ENCODE assay signal across 20 cellular contexts in the genomic region with DNA sequence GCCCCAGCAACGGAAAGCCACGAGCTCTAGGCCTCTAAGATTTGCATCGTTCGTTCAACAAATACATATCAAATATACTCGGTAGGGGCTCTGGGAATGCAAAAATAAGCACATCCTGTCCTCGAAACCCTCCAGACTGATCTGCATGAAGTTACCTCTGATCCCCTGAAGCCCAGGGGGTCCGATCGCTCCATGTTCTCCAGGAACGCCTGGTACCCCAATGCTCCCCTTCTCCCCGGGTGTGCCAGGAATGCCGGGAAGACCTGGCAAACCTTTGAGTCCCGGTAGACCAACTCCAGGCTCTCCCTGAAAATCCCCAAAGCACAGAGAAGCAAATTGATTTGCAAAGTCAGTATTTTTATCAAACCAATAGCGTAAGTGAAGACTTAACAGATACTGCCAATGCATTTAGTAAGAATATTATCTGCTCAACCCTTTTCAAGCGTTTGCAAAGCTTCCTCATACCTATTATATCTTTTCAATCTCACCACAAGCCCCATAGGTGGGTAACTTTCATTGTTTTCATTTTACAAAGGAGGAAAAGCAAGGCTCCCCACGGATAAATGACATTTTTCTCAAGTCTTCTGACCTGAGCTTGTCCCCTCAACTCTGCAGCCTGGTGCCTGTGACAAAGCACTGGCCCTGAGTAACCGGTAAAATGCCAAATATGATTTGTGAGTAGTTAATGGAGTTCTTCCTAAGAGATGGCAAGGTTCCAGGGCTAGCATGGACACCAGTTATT.
"Had no signal": no experiment of that assay in that cellular context is flagged by ENCODE, and none has a peak within 500 bp of the region (broad histone marks: within the 10 kb centered on the region; RNA-seq: fewer than 3 reads in every experiment).

No MANE protein-coding gene starts in this region.

- H3K36me3 ChIP-seq: prostate gland had no signal

- H3K4me3 Mint-ChIP-seq: activated T-cell treated with anti-CD3 and anti-CD28 coated beads, Interleukin-2, amount 50 U/mL, for 4 hours; natural killer cell treated with Interleukin-12 subunit alpha and Interleukin-12 subunit beta and Interleukin-15 and Interleukin-18, amount 100 ng/mL, for 72 hours; stimulated activated naive CD8-positive, alpha-beta T cell treated with anti-CD3 and anti-CD28 coated beads, Interleukin-15, amount 100 ng/mL, for 72 hours; T-helper 1 cell treated with Interleukin-12 subunit alpha and Interleukin-12 subunit beta and Interleukin-4 antibody, amounts not matched to agents 30 μg/mL and 1 μg/mL, for 36 hours had no signal

- H3K4me1 Mint-ChIP-seq: stimulated activated naive CD8-positive, alpha-beta T cell treated with anti-CD3 and anti-CD28 coated beads, Interleukin-15, amount 100 ng/mL, for 72 hours had no signal

- H3K27ac ChIP-seq: esophagus squamous epithelium, prostate gland had no signal

- H3K9me3 Mint-ChIP-seq: natural killer cell treated with Interleukin-12 subunit alpha and Interleukin-12 subunit beta and Interleukin-15 and Interleukin-18, amount 100 ng/mL, for 72 hours; stimulated activated naive CD8-positive, alpha-beta T cell treated with anti-CD3 and anti-CD28 coated beads, Interleukin-15, amount 100 ng/mL, for 72 hours had no signal

- DNase-seq: activated CD4-positive, alpha-beta T cell treated with anti-CD3 and anti-CD28 coated beads, Interleukin-2, amount 50 U/mL, for 1 hour; activated CD4-positive, CD25-positive, alpha-beta regulatory T cell treated with anti-CD3 and anti-CD28 coated beads, Interleukin-2, amount 50 U/mL, for 72 hours; activated CD8-positive, alpha-beta memory T cell treated with anti-CD3 and anti-CD28 coated beads, Interleukin-2, amount 50 U/mL, for 4 hours; activated effector memory CD4-positive, alpha-beta T cell treated with anti-CD3 and anti-CD28 coated beads, Interleukin-2, amount 50 U/mL, for 16 hours; activated naive CD4-positive, alpha-beta T cell treated with anti-CD3 and anti-CD28 coated beads, Interleukin-2, amount 50 U/mL, for 16 hours; activated T-cell treated with anti-CD3 and anti-CD28 coated beads, Interleukin-2, amount 50 U/mL, for 4 hours; aorta; cerebellar nuclear complex; effector CD8-positive, alpha-beta T cell; esophagus squamous epithelium; left cardiac atrium; occipital lobe; right cardiac atrium; small intestine; stimulated activated CD4-positive, alpha-beta T cell treated with anti-CD3 and anti-CD28 coated beads, Interleukin-4, amount 100 ng/mL, for 1 hour; stimulated activated naive CD8-positive, alpha-beta T cell treated with anti-CD3 and anti-CD28 coated beads, Interleukin-15, amount 100 ng/mL, for 72 hours had no signal

- H3K27ac Mint-ChIP-seq: natural killer cell treated with Interleukin-12 subunit alpha and Interleukin-12 subunit beta and Interleukin-15 and Interleukin-18, amount 100 ng/mL, for 72 hours; T-helper 1 cell treated with Interleukin-12 subunit alpha and Interleukin-12 subunit beta and Interleukin-4 antibody, amounts not matched to agents 30 μg/mL and 1 μg/mL, for 36 hours had no signal

- H3K4me3 ChIP-seq: esophagus squamous epithelium, prostate gland had no signal

- H3K27me3 Mint-ChIP-seq: natural killer cell treated with Interleukin-12 subunit alpha and Interleukin-12 subunit beta and Interleukin-15 and Interleukin-18, amount 100 ng/mL, for 72 hours; stimulated activated naive CD8-positive, alpha-beta T cell treated with anti-CD3 and anti-CD28 coated beads, Interleukin-15, amount 100 ng/mL, for 72 hours had no signal

- H3K27me3 ChIP-seq: esophagus squamous epithelium had no signal

- FAIRE-seq: bronchial epithelial cell, small intestine had no signal

- H3K4me1 ChIP-seq: esophagus squamous epithelium, prostate gland had no signal

- ATAC-seq: activated T-cell treated with anti-CD3 and anti-CD28 coated beads, Interleukin-2, amount 50 U/mL, for 4 hours; left cardiac atrium; natural killer cell treated with Interleukin-12 subunit alpha and Interleukin-12 subunit beta and Interleukin-15 and Interleukin-18, amount 100 ng/mL, for 72 hours; right cardiac atrium; stimulated activated naive CD8-positive, alpha-beta T cell treated with anti-CD3 and anti-CD28 coated beads, Interleukin-15, amount 100 ng/mL, for 72 hours had no signal

- H3K9me3 ChIP-seq: prostate gland had no signal

- H3K36me3 Mint-ChIP-seq: natural killer cell treated with Interleukin-12 subunit alpha and Interleukin-12 subunit beta and Interleukin-15 and Interleukin-18, amount 100 ng/mL, for 72 hours had no signal
